3 cellular contexts compared by ENCODE assay signal in the genomic region with DNA sequence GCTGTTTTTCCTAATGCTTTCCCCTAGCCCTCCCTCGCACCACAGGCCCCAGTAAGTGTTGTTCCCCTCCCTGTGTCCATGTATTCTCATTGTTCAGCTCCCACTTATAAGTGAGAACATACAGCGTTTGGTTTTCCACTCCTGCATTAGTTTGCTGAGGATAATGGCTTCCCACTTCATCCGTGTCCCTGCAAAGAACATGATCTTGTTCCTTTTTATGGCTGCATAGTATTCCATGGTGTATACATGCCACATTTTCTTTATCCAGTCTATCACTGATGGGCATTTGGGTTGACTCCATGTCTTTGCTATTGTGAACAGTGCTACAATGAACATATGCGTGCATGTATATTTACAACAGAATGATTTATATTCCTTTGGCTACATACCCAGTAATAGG.
TF ChIP-seq lines count a peak whose summit lies in the region.

No MANE protein-coding gene starts in this region.

TF ChIP-seq in HEK293, 187 proteins besides CTCF, POLR2A, EP300 and RAD21:
- TF ChIP-seq, protein P1, sequence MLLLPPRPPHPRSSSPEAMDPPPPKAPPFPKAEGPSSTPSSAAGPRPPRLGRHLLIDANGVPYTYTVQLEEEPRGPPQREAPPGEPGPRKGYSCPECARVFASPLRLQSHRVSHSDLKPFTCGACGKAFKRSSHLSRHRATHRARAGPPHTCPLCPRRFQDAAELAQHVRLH (tag by site-specific recombination; IDR thresholded peaks at IDR 0.05): peak; percentile 84; the same call in 1 of the 2 replicates
- TF ChIP-seq ZNF280D (tag by site-specific recombination; IDR thresholded peaks at IDR 0.05) (peak; percentile 79; the same call in 1 of the 2 replicates), ZNF146 (tag by site-specific recombination; IDR thresholded peaks at IDR 0.05) (peak; percentile 99)

TF ChIP-seq in GM12878, 131 proteins besides CTCF, POLR2A, EP300 and RAD21:
- TF ChIP-seq ZNF217 (IDR thresholded peaks at IDR 0.05): 0 out of 2 replicates have a peak, but pooled peaks have one; percentile 41

TF ChIP-seq in K562, 482 proteins besides CTCF, POLR2A, EP300 and RAD21:
- peak; percentile 33 for TF ChIP-seq ZNF146 (CRISPR knock-in tag; IDR thresholded peaks at IDR 0.05; ENCODE audit: unreplicated experiment)
